Comparison of ENCODE assay signal across 23 cellular contexts in the genomic region with DNA sequence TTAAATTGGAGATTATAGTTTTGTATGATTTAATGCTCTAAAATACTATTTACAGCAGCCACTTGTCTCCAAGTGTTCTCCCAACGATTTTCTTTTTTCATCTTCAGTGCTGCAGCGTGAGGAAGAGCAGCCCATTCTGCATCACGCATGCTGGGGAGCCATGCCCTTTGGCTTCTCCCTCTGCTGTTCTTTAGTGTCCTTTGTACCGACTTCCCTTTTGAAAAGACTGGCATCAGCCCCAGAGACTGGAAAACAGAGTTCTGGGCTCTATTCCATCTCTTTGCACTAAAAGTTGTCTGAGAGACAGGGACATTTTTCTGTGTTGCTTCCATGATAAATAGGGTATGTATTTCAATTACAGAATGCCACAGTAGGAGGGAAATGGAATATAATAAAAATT.
DNase-seq lines count a peak whose midpoint lies in the region; ATAC-seq, FAIRE-seq and TF ChIP-seq lines count a peak whose summit lies in the region.
"Had no signal": no experiment of that assay in that cellular context is flagged by ENCODE, and none has a peak within 500 bp of the region (broad histone marks: within the 10 kb centered on the region; RNA-seq: fewer than 3 reads in every experiment).

No MANE protein-coding gene starts in this region.

- H3K4me1 ChIP-seq in endothelial cell of umbilical vein (ENCODE audit: control insufficient read depth, extremely low read depth, insufficient read depth, low read length) (no peaks in the 10 kb centered on the region), neural progenitor cell (peaks cover 5% of the 10 kb centered on the region), transverse colon (peaks cover 0 to 3% (median 0%) of the 10 kb centered on the region in 4 donors)
- H3K4me1 ChIP-seq: SJSA1, upper lobe of right lung had no signal

- no peak overlapping the region for H3K9ac ChIP-seq in endothelial cell of umbilical vein (replicated peaks; ENCODE audit: extremely low read depth, insufficient read depth, low read length)
- H3K9ac ChIP-seq in neural progenitor cell = no peak overlapping the region

- peaks cover 3% of the 10 kb centered on the region for H3K27me3 Mint-ChIP-seq in activated naive CD4-positive, alpha-beta T cell treated with anti-CD3 and anti-CD28 coated beads for 36 hours (ENCODE audit: low read depth)
- H3K27me3 Mint-ChIP-seq in activated naive CD4-positive, alpha-beta T cell treated with anti-CD3 and anti-CD28 coated beads, Interleukin-2, amount 10 ng/mL, durations not matched to agents 7 days and 5 days = no peaks in the 10 kb centered on the region
- no peaks in the 10 kb centered on the region for H3K27me3 Mint-ChIP-seq in neural progenitor cell (ENCODE audit: insufficient read depth, low read depth)

- no peak overlapping the region for H3K4me3 Mint-ChIP-seq in activated naive CD4-positive, alpha-beta T cell treated with anti-CD3 and anti-CD28 coated beads for 36 hours
- no peak overlapping the region for H3K4me3 Mint-ChIP-seq in activated naive CD4-positive, alpha-beta T cell treated with anti-CD3 and anti-CD28 coated beads, Interleukin-2, amount 10 ng/mL, durations not matched to agents 7 days and 5 days
- no peak overlapping the region for H3K4me3 Mint-ChIP-seq in neural progenitor cell
- H3K4me3 Mint-ChIP-seq: CD4-positive, CD25-positive, alpha-beta regulatory T cell; memory B cell; neural crest cell had no signal

- no peak for ATAC-seq in HG02973 (IDR thresholded peaks at IDR 0.05; ENCODE audit: unreplicated experiment)
- ATAC-seq: HCT116, upper lobe of right lung had no signal

- POLR2A ChIA-PET in endothelial cell of umbilical vein (lab: Charles Lee) = no interaction called here

- no peaks in the 10 kb centered on the region for H3K36me3 ChIP-seq in endothelial cell of umbilical vein (ENCODE audit: control insufficient read depth in 2 of 2, extremely low read depth in 1 of 2, insufficient read depth in 2 of 2, low read length in 2 of 2)
- H3K36me3 ChIP-seq in neural progenitor cell = no peaks in the 10 kb centered on the region
- H3K36me3 ChIP-seq in transverse colon = no peaks in the 10 kb centered on the region
- H3K36me3 ChIP-seq: SJSA1, upper lobe of right lung had no signal

- TF ChIP-seq EP300 in transverse colon (IDR thresholded peaks at IDR 0.05; ENCODE audit: low read depth) = no peak

- intact Hi-C loops in activated naive CD4-positive, alpha-beta T cell treated with anti-CD3 and anti-CD28 coated beads for 36 hours (cut with micrococcal nuclease) = no loop called here
- intact Hi-C loops in endothelial cell of umbilical vein (cut with micrococcal nuclease) = no loop called here
- intact Hi-C loops in transverse colon (cut with DNase I; ENCODE audit: low total_unique reads) = no loop called here

- no peak for DNase-seq in activated naive CD4-positive, alpha-beta T cell treated with anti-CD3 and anti-CD28 coated beads for 36 hours
- DNase-seq in activated naive CD4-positive, alpha-beta T cell treated with anti-CD3 and anti-CD28 coated beads, Interleukin-2, amount 10 ng/mL, durations not matched to agents 7 days and 5 days = no peak
- DNase-seq in endothelial cell of umbilical vein (ENCODE audit: low read depth, low spot score) (peak; percentile 7), neural progenitor cell (ENCODE audit: low spot score) (peak; percentile 34), transverse colon (no peak), epidermal melanocyte (ENCODE audit: insufficient read length, low spot score) (no peak), NCI-H2171 (lab: John Stamatoyannopoulos, UW) (no peak)
- DNase-seq: activated CD8-positive, alpha-beta memory T cell treated with anti-CD3 and anti-CD28 coated beads, Interleukin-2, amount 50 U/mL, for 48 hours; CD4-positive, CD25-positive, alpha-beta regulatory T cell; DMS79; NCI-H1694; NCI-H510A; T1000; upper lobe of right lung had no signal

- 39% methylated on average over 4 of the region's 4 CpGs; no CpG with 5 or more reads in 1 of the 2 donors for WGBS in transverse colon (ENCODE audit: low coverage in 1 of 2), 2 donors

- CTCF ChIA-PET in activated naive CD4-positive, alpha-beta T cell treated with anti-CD3 and anti-CD28 coated beads for 36 hours (lab: Charles Lee) = no interaction called here
- CTCF ChIA-PET in activated naive CD4-positive, alpha-beta T cell treated with anti-CD3 and anti-CD28 coated beads, Interleukin-2, amount 10 ng/mL, durations not matched to agents 7 days and 5 days (lab: Charles Lee) = no interaction called here
- CTCF ChIA-PET in endothelial cell of umbilical vein (lab: Charles Lee) = no interaction called here

- H3K27me3 ChIP-seq in endothelial cell of umbilical vein (ENCODE audit: control insufficient read depth in 2 of 2, insufficient read depth in 2 of 2, low read length in 2 of 2) (peaks cover 0 to 3% of the 10 kb centered on the region in 2 experiments), neural progenitor cell (no peaks in the 10 kb centered on the region), transverse colon (no peaks in the 10 kb centered on the region)
- H3K27me3 ChIP-seq: SJSA1, upper lobe of right lung had no signal

- dilution Hi-C loops in endothelial cell of umbilical vein (cut with MboI; ENCODE audit: extremely low pct_ligation_motif_present, low sequenced_read_pairs) = no loop called here

- H3K27ac ChIP-seq in endothelial cell of umbilical vein (ENCODE audit: insufficient read depth, low read depth, low read length) (no peak overlapping the region), neural progenitor cell (no peak overlapping the region), transverse colon (peak overlapping the region in 3 of 4 donors; percentile 5 to 44 (median 24))
- H3K27ac ChIP-seq: SJSA1, upper lobe of right lung had no signal

- H3K4me1 Mint-ChIP-seq in activated naive CD4-positive, alpha-beta T cell treated with anti-CD3 and anti-CD28 coated beads for 36 hours (ENCODE audit: low read depth) = no peaks in the 10 kb centered on the region
- no peaks in the 10 kb centered on the region for H3K4me1 Mint-ChIP-seq in activated naive CD4-positive, alpha-beta T cell treated with anti-CD3 and anti-CD28 coated beads, Interleukin-2, amount 10 ng/mL, durations not matched to agents 7 days and 5 days
- H3K4me1 Mint-ChIP-seq in neural progenitor cell = peaks cover 27% of the 10 kb centered on the region
- H3K4me1 Mint-ChIP-seq: CD4-positive, CD25-positive, alpha-beta regulatory T cell; memory B cell had no signal

- no peaks in the 10 kb centered on the region for H3F3A ChIP-seq in neural progenitor cell (ENCODE audit: low read depth)

- H2AFZ ChIP-seq in endothelial cell of umbilical vein (ENCODE audit: low read depth, low read length) (no peak overlapping the region), neural progenitor cell (replicated peaks) (no peak overlapping the region)

- no TSS peak for BruUV-seq in endothelial cell of umbilical vein (replicated peaks; lab: Mats Ljungman, UMichigan)

- H4K20me1 ChIP-seq in endothelial cell of umbilical vein (replicated peaks; ENCODE audit: control insufficient read depth, extremely low read depth, insufficient read depth, low read length) (no peaks in the 10 kb centered on the region), neural progenitor cell (ENCODE audit: low read depth) (no peaks in the 10 kb centered on the region)

- H3K4me2 ChIP-seq in endothelial cell of umbilical vein (ENCODE audit: insufficient read depth, low read length) = no peak overlapping the region
- peak overlapping the region; percentile 19 for H3K4me2 ChIP-seq in neural progenitor cell

- TF ChIP-seq CTCF in endothelial cell of umbilical vein (IDR thresholded peaks at IDR 0.05; ENCODE audit: extremely low read depth in 1 of 2, insufficient read depth in 1 of 2, low read depth in 1 of 2, low read length in 2 of 2) (no peak), neural progenitor cell (IDR thresholded peaks at IDR 0.05) (no peak), transverse colon (IDR thresholded peaks at IDR 0.05) (no peak)

- no peaks in the 10 kb centered on the region for H3K79me2 ChIP-seq in endothelial cell of umbilical vein (ENCODE audit: control insufficient read depth, insufficient read depth, low read length)
- no peaks in the 10 kb centered on the region for H3K79me2 ChIP-seq in neural progenitor cell (ENCODE audit: low read depth)

- H3K9me3 ChIP-seq in endothelial cell of umbilical vein (replicated peaks; ENCODE audit: control insufficient read depth, insufficient read depth, low read length) (no peaks in the 10 kb centered on the region), neural progenitor cell (ENCODE audit: low read depth) (no peaks in the 10 kb centered on the region), transverse colon (no peaks in the 10 kb centered on the region)
- H3K9me3 ChIP-seq: SJSA1, upper lobe of right lung had no signal

- H3K27ac Mint-ChIP-seq in activated naive CD4-positive, alpha-beta T cell treated with anti-CD3 and anti-CD28 coated beads for 36 hours = peak overlapping the region; percentile 32
- H3K27ac Mint-ChIP-seq in activated naive CD4-positive, alpha-beta T cell treated with anti-CD3 and anti-CD28 coated beads, Interleukin-2, amount 10 ng/mL, durations not matched to agents 7 days and 5 days = no peak overlapping the region
- peak overlapping the region; percentile 90 for H3K27ac Mint-ChIP-seq in neural progenitor cell
- H3K27ac Mint-ChIP-seq: memory B cell had no signal

- H3K36me3 Mint-ChIP-seq in activated naive CD4-positive, alpha-beta T cell treated with anti-CD3 and anti-CD28 coated beads for 36 hours (ENCODE audit: low read depth) = no peaks in the 10 kb centered on the region
- H3K36me3 Mint-ChIP-seq in activated naive CD4-positive, alpha-beta T cell treated with anti-CD3 and anti-CD28 coated beads, Interleukin-2, amount 10 ng/mL, durations not matched to agents 7 days and 5 days = no peaks in the 10 kb centered on the region
- no peaks in the 10 kb centered on the region for H3K36me3 Mint-ChIP-seq in neural progenitor cell
- H3K36me3 Mint-ChIP-seq: CD4-positive, CD25-positive, alpha-beta regulatory T cell; memory B cell had no signal

- H3K4me3 ChIP-seq in endothelial cell of umbilical vein (replicated peaks in 1 of 3; ENCODE audit: insufficient read depth in 1 of 3, low read depth in 1 of 3, low read length in 3 of 3) = no peak overlapping the region
- no peak overlapping the region for H3K4me3 ChIP-seq in neural progenitor cell
- H3K4me3 ChIP-seq in transverse colon = no peak overlapping the region
- H3K4me3 ChIP-seq: SJSA1, upper lobe of right lung had no signal

- in situ Hi-C loops in transverse colon (cut with MboI; ENCODE audit: low pct_ligation_motif_present in 1 of 4, low pct_unique_long_range_greater_than_20kb in 1 of 4, low sequenced_read_pairs in 3 of 4) = no loop called here

- no peaks in the 10 kb centered on the region for H3K9me3 Mint-ChIP-seq in activated naive CD4-positive, alpha-beta T cell treated with anti-CD3 and anti-CD28 coated beads for 36 hours
- H3K9me3 Mint-ChIP-seq in activated naive CD4-positive, alpha-beta T cell treated with anti-CD3 and anti-CD28 coated beads, Interleukin-2, amount 10 ng/mL, durations not matched to agents 7 days and 5 days = no peaks in the 10 kb centered on the region
- H3K9me3 Mint-ChIP-seq in neural progenitor cell = no peaks in the 10 kb centered on the region
- H3K9me3 Mint-ChIP-seq: memory B cell, neural crest cell had no signal

- H3K9me1 ChIP-seq in endothelial cell of umbilical vein (replicated peaks; ENCODE audit: control insufficient read depth, extremely low read depth, insufficient read depth, low read length) = no peaks in the 10 kb centered on the region

- TF ChIP-seq POLR2A in endothelial cell of umbilical vein (IDR thresholded peaks at IDR 0.05; ENCODE audit: low read depth, low read length) = no peak
- no peak for TF ChIP-seq POLR2A in transverse colon (IDR thresholded peaks at IDR 0.05)

- no peak for FAIRE-seq in endothelial cell of umbilical vein (lab: Jason Lieb, UNC)
- FAIRE-seq: A204.1, bronchial epithelial cell, GM18507, HTR-8/SVneo had no signal

Comparison
In these comparisons a context has a peak if more than half of its experiments do, and no peak if none do; other contexts are left out.
1. DNase-seq: peak in endothelial cell of umbilical vein (single experiment) and neural progenitor cell (single experiment); none in activated naive CD4-positive, alpha-beta T cell treated with anti-CD3 and anti-CD28 coated beads for 36 hours (single experiment), activated naive CD4-positive, alpha-beta T cell treated with anti-CD3 and anti-CD28 coated beads, Interleukin-2, amount 10 ng/mL, durations not matched to agents 7 days and 5 days (single experiment), transverse colon (single experiment), epidermal melanocyte (single experiment) and NCI-H2171 (single experiment).
2. H3K27ac ChIP-seq: peak in transverse colon (3 of 4); none in endothelial cell of umbilical vein (single experiment) and neural progenitor cell (single experiment).